15 cellular contexts compared by ENCODE assay signal in the genomic region with DNA sequence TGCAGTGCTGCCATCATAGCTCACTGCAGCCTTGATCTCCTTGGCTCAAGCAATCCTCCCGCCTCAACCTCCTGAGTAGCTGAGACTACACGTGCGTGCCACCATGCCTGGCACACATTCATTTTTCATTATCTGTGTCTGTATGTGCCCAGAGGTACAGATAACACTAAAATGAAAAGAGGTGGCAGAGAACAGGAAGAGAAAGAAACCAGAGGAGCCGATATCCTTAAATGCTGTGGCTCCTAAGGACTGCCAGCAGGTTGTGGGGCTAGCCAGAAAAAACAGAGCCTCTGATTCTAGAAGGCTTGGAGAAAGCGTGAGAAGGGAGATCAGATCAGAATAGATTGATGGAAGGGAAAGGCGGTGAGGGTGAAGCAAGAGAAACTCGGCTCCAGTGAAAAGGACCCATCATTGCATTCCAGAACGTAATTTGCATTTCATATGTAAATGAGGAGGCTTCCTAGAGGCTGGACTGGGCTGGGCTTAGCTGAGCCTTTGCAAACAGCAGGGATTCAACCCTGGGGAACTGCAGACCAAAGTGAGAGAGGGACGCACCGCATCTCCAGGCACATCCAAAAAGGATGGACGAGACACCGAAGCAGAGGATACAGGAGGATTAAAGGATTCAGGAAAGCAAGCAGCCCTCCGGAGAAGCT.
DNase-seq lines count a peak whose midpoint lies in the region; ATAC-seq, FAIRE-seq and TF ChIP-seq lines count a peak whose summit lies in the region.
"Had no signal": no experiment of that assay in that cellular context is flagged by ENCODE, and none has a peak within 500 bp of the region (broad histone marks: within the 10 kb centered on the region; RNA-seq: fewer than 3 reads in every experiment).

No MANE protein-coding gene starts in this region.

- peaks cover 2 to 20% of the 10 kb centered on the region in 2 experiments for H4K20me1 ChIP-seq in H1 (replicated peaks in 1 of 2; ENCODE audit: control insufficient read depth in 1 of 2, insufficient read depth in 2 of 2, low read length in 2 of 2)

- H3K79me1 ChIP-seq in H1 (ENCODE audit: low read depth, low read length), result peaks cover 12% of the 10 kb centered on the region

- H2BK15ac ChIP-seq in H1 (ENCODE audit: low read length), result 0 out of 2 replicates have a peak overlapping the region, but pooled peaks have one; percentile 3

- H2BK20ac ChIP-seq in H1 (ENCODE audit: low read length), result no peak overlapping the region

- whole genome bisulfite sequencing in H1 (ENCODE audit: extremely low coverage in 1 of 2, insufficient coverage in 1 of 2, insufficient read length in 1 of 2, insufficient replicate concordance in 2 of 2, low coverage in 1 of 2, low lambda C conversion rate in 2 of 2, missing lambda C conversion rate in 1 of 2), 2 experiments, result 9% methylated on average over 13 of the region's 13 CpGs; no CpG with 5 or more reads in 1 of the 2 experiments

- POLR2A ChIA-PET in H1 (lab: Charles Lee; ENCODE audit: partially characterized antibody), result interaction anchor here (1.0 to 3.9 kb wide), 9 partner anchors 10 to 110 kb away, joined by 3 to 25 read pairs (median 7); partner anchors contain the start of genes C6orf52 and PAK1IP1

- H3K4me1 ChIP-seq in ACC112 (ENCODE audit: control insufficient read depth, insufficient read depth, low read length, unreplicated experiment), result no peaks in the 10 kb centered on the region
- H3K4me1 ChIP-seq in H1 (replicated peaks in 1 of 4; ENCODE audit: control insufficient read depth in 3 of 4, insufficient read depth in 4 of 4, low read length in 3 of 4), result peaks cover 24 to 66% (median 42%) of the 10 kb centered on the region in 4 experiments
- H3K4me1 ChIP-seq: SJSA1 had no signal

- peak overlapping the region; percentile 57 for H3K4me3 ChIP-seq in ACC112 (ENCODE audit: low read depth, low read length)
- H3K4me3 ChIP-seq in H1 (ENCODE audit: extremely low read depth in 1 of 4, insufficient read depth in 2 of 4, low read depth in 3 of 4, low read length in 4 of 4), result peak overlapping the region; percentile 37 to 60 (median 46); a peak in 6 of 8 replicates
- H3K4me3 ChIP-seq: right lobe of liver, SJSA1, tibial artery had no signal

- H3K4me2 ChIP-seq in H1 (ENCODE audit: insufficient read depth in 1 of 2, low read depth in 2 of 2, low read length in 2 of 2), result peak overlapping the region; percentile 80 to 99

- H3K9ac ChIP-seq in H1 (replicated peaks in 1 of 4; ENCODE audit: extremely low read depth in 1 of 4, low read depth in 3 of 4, low read length in 3 of 4), result peak overlapping the region in 3 of 4 experiments; percentile 16 to 41 (median 35); a peak in 4 of 7 replicates

- CTCF ChIA-PET in H1 (lab: Charles Lee; ENCODE audit: partially characterized antibody), result interaction anchor here (0.7 to 1.7 kb wide), 5 partner anchors 24 to 173 kb away, joined by 3 to 4 read pairs (median 3); no protein-coding TSS in a partner anchor

- H3K27ac ChIP-seq in ACC112 (ENCODE audit: low read depth, low read length) (no peak overlapping the region), H1 (ENCODE audit: low read depth, low read length) (peak overlapping the region; percentile 71)
- H3K27ac ChIP-seq: right lobe of liver, SJSA1, tibial artery had no signal

- DNase-seq in M059J (ENCODE audit: low read depth), result peak; percentile 65
- DNase-seq in H1 (ENCODE audit: low read depth in 1 of 2, low spot score in 2 of 2), result peak in 1 of 2 experiments; percentile 75
- DNase-seq in iPS-NIHi7 (ENCODE audit: extremely low spot score), result peak; percentile 77
- no peak for DNase-seq in MV-4-11 (lab: John Stamatoyannopoulos, UW)
- DNase-seq: activated CD4-positive, alpha-beta T cell treated with anti-CD3 and anti-CD28 coated beads, Interleukin-2, amount 50 U/mL, for 1 hour; activated effector memory CD4-positive, alpha-beta T cell treated with Interleukin-2 at 50 U/mL for 16 hours; midbrain; NCI-H774; right lobe of liver; tibial artery had no signal

- H3K79me2 ChIP-seq in ACC112 (ENCODE audit: control insufficient read depth, insufficient read depth, low read length, unreplicated experiment) (no peaks in the 10 kb centered on the region), H1 (ENCODE audit: control insufficient read depth in 1 of 2, insufficient read depth in 2 of 2, low read length in 2 of 2) (peaks cover 34 to 77% of the 10 kb centered on the region in 2 experiments)

- H3K4ac ChIP-seq in H1 (replicated peaks; ENCODE audit: insufficient read length, low read depth, low read length), result no peak overlapping the region

- ATAC-seq in GM21723 (IDR thresholded peaks at IDR 0.05; ENCODE audit: unreplicated experiment) (no peak), GM21619 (IDR thresholded peaks at IDR 0.05; ENCODE audit: unreplicated experiment) (no peak), HG03108 (IDR thresholded peaks at IDR 0.05; ENCODE audit: unreplicated experiment) (no peak)
- ATAC-seq: right lobe of liver had no signal

- H3K23ac ChIP-seq in H1 (ENCODE audit: insufficient read length), result no peak overlapping the region

- H3K36me3 ChIP-seq in ACC112 (ENCODE audit: insufficient read depth, low read length) (no peaks in the 10 kb centered on the region), H1 (ENCODE audit: control insufficient read depth in 2 of 4, insufficient read depth in 4 of 4, low read length in 3 of 4) (peaks cover 0 to 4% (median 1%) of the 10 kb centered on the region in 4 experiments; a peak in 2 of 8 replicates)
- H3K36me3 ChIP-seq: right lobe of liver, tibial artery had no signal

- H2BK12ac ChIP-seq in H1 (ENCODE audit: low read depth, low read length), result peak overlapping the region; percentile 98

- H2AFZ ChIP-seq in ACC112 (ENCODE audit: low read length, unreplicated experiment) (no peak overlapping the region), H1 (ENCODE audit: low read length) (no peak overlapping the region)

- H2AK5ac ChIP-seq in H1 (ENCODE audit: low read depth, low read length), result peak overlapping the region; percentile 84

- peak overlapping the region; percentile 98 for H2BK5ac ChIP-seq in H1 (ENCODE audit: low read depth, low read length)

- TF ChIP-seq RAD21 in H1 (IDR thresholded peaks at IDR 0.05 in 1 of 2, conservative IDR thresholded peaks at IDR 0.05 in 1 of 2; ENCODE audit: low read depth in 2 of 2, low read length in 2 of 2), result no peak; a peak in 2 of 4 replicates

- H3K23me2 ChIP-seq in H1 (ENCODE audit: low read depth, low read length), result peaks cover 24% of the 10 kb centered on the region

- no peak for TF ChIP-seq CTCF in H1 (IDR thresholded peaks at IDR 0.05; ENCODE audit: control extremely low read depth in 1 of 3, insufficient read depth in 1 of 3, low read depth in 1 of 3, low read length in 3 of 3)

- peak overlapping the region; percentile 28 for H4K91ac ChIP-seq in H1 (replicated peaks; ENCODE audit: insufficient read length, low read length)

- peak in 1 of 2 experiments; percentile 66; a peak in 1 of 3 replicates for TF ChIP-seq EP300 in H1 (IDR thresholded peaks at IDR 0.05; ENCODE audit: borderline replicate concordance in 1 of 2, low read depth in 2 of 2, low read length in 2 of 2)

- peak overlapping the region; percentile 81 for H3K18ac ChIP-seq in H1 (ENCODE audit: extremely low read depth, low read length)

- peak overlapping the region; percentile 66 for H4K5ac ChIP-seq in H1 (ENCODE audit: insufficient read length, low read depth, low read length)

- H4K8ac ChIP-seq in H1 (ENCODE audit: extremely low read depth, insufficient read depth, low read length), result peak overlapping the region; percentile 4; the same call in 1 of the 2 replicates

- no peak overlapping the region for H3K56ac ChIP-seq in H1 (replicated peaks; ENCODE audit: insufficient read length, low read depth, low read length)

- FAIRE-seq in H1 (lab: Jason Lieb, UNC), result peak; percentile 97

- peak in 1 of 2 experiments; percentile 65; a peak in 2 of 3 replicates for TF ChIP-seq POLR2A in H1 (IDR thresholded peaks at IDR 0.05; ENCODE audit: control extremely low read depth in 1 of 2, low read depth in 2 of 2, low read length in 2 of 2)

- H3K9me3 ChIP-seq in H1 (ENCODE audit: insufficient read depth in 2 of 2, low read depth in 1 of 2, low read length in 1 of 2), result no peaks in the 10 kb centered on the region
- H3K9me3 ChIP-seq: right lobe of liver, SJSA1, tibial artery had no signal

- peaks cover 41% of the 10 kb centered on the region for H3K27me3 ChIP-seq in ACC112 (ENCODE audit: insufficient read depth, low read length)
- no peaks in the 10 kb centered on the region for H3K27me3 ChIP-seq in H1 (replicated peaks in 1 of 4; ENCODE audit: control insufficient read depth in 3 of 4, extremely low read depth in 1 of 4, insufficient read depth in 3 of 4, low read length in 3 of 4)
- H3K27me3 ChIP-seq: right lobe of liver, SJSA1 had no signal

- H3K14ac ChIP-seq in H1 (ENCODE audit: insufficient read length), result no peak overlapping the region

- H2BK120ac ChIP-seq in H1 (replicated peaks; ENCODE audit: low read depth, low read length), result peak overlapping the region; percentile 39

TF ChIP-seq in H1, 55 proteins besides CTCF, POLR2A, EP300 and RAD21 (continues in another document):
- TF ChIP-seq EGR1 (IDR thresholded peaks at IDR 0.05; ENCODE audit: borderline replicate concordance, low read depth, low read length), result no peak
- TF ChIP-seq MAFK (IDR thresholded peaks at IDR 0.05; ENCODE audit: low read depth, low read length), result no peak
- TF ChIP-seq YY1 (IDR thresholded peaks at IDR 0.05; ENCODE audit: low read depth, low read length), result no peak
- no peak for TF ChIP-seq RFX5 (IDR thresholded peaks at IDR 0.05; ENCODE audit: borderline replicate concordance, low read depth, low read length)
- TF ChIP-seq SP1 (IDR thresholded peaks at IDR 0.05; ENCODE audit: low read depth, low read length), result peak; percentile 62; the same call in 1 of the 2 replicates
- peak; percentile 2 for TF ChIP-seq ASH2L (IDR thresholded peaks at IDR 0.05; ENCODE audit: low read length)
- TF ChIP-seq POLR2AphosphoS5 (IDR thresholded peaks at IDR 0.05; ENCODE audit: low read depth, low read length), result peak; percentile 76
- no peak for TF ChIP-seq KDM1A (IDR thresholded peaks at IDR 0.05; ENCODE audit: borderline replicate concordance, low read length)
- peak; percentile 91 for TF ChIP-seq CEBPB (IDR thresholded peaks at IDR 0.05; ENCODE audit: low read depth, low read length)
- TF ChIP-seq HDAC2 (IDR thresholded peaks at IDR 0.05; ENCODE audit: borderline replicate concordance in 1 of 2, low read depth in 2 of 2, low read length in 2 of 2), result 0 out of 4 replicates have a peak, but pooled peaks of 1 of the 2 experiments have one; percentile 31
- peak; percentile 88 for TF ChIP-seq TEAD4 (IDR thresholded peaks at IDR 0.05; ENCODE audit: low read depth, low read length)
- no peak for TF ChIP-seq KDM4A (IDR thresholded peaks at IDR 0.05; ENCODE audit: low read depth, low read length, severe bottlenecking)
- peak; percentile 41 for TF ChIP-seq CTBP2 (IDR thresholded peaks at IDR 0.05; ENCODE audit: borderline replicate concordance, insufficient read depth, insufficient read length, low read length)
- TF ChIP-seq PHF8 (conservative IDR thresholded peaks at IDR 0.05; ENCODE audit: low read depth, low read length), result no peak
- TF ChIP-seq TAF1 (IDR thresholded peaks at IDR 0.05; ENCODE audit: low read depth, low read length), result peak; percentile 61; the same call in 1 of the 2 replicates
- no peak for TF ChIP-seq JUND (IDR thresholded peaks at IDR 0.05; ENCODE audit: low read length)
